In genomic region chr6:16764188-16764950, GRCh38 we compare ENCODE assay signal across 8 cellular contexts. TPM values are rescaled to one million over a fixed set of nuclear protein-coding genes. Genes with fewer than 3 reads are reported as not detected.
DNase-seq lines count a peak whose midpoint lies in the region; ATAC-seq and TF ChIP-seq lines count a peak whose summit lies in the region.

No MANE protein-coding gene starts in this region.

- H2BK15ac ChIP-seq in mesendoderm (replicated peaks; ENCODE audit: low read depth), result no peak overlapping the region

- H3K4ac ChIP-seq in mesendoderm (ENCODE audit: low read depth, low read length), result no peak overlapping the region

- H2BK120ac ChIP-seq in mesendoderm (ENCODE audit: low read depth, low read length), result no peak overlapping the region

- H3K56ac ChIP-seq in mesendoderm (ENCODE audit: low read length), result no peak overlapping the region

- H3K27ac ChIP-seq in mesendoderm (ENCODE audit: low read depth, low read length), result no peak overlapping the region
- H3K27ac ChIP-seq in body of pancreas, result no peak overlapping the region

- H3K4me2 ChIP-seq in mesendoderm (ENCODE audit: low read length), result no peak overlapping the region

- no peak overlapping the region for H3K9ac ChIP-seq in adipocyte (ENCODE audit: low read length)
- H3K9ac ChIP-seq in mesendoderm (ENCODE audit: low read length), result no peak overlapping the region

- no peak overlapping the region for H2BK5ac ChIP-seq in mesendoderm (ENCODE audit: low read length)

- WGBS in mesendoderm (ENCODE audit: extremely low coverage, insufficient coverage, low lambda C conversion rate), result no CpG with 5 or more reads among the region's 3 CpGs
- WGBS in body of pancreas, 2 donors, result 66 to 74% methylated on average over 3 of the region's 3 CpGs

- ATAC-seq in body of pancreas (no peak), GM21528 (IDR thresholded peaks at IDR 0.05; ENCODE audit: low FRiP score, unreplicated experiment) (no peak)

- H2AK5ac ChIP-seq in mesendoderm (ENCODE audit: low read length), result no peak overlapping the region

- H3K79me1 ChIP-seq in mesendoderm (ENCODE audit: low read length), result no peaks in the 10 kb centered on the region

- peak in 3 of 7 experiments; percentile 13 to 41 (median 37) for TF ChIP-seq CTCF in body of pancreas (IDR thresholded peaks at IDR 0.05)

- in situ Hi-C loops in KBM-7 (cut with MboI; ENCODE audit: low pct_unique_long_range_greater_than_20kb, low sequenced_read_pairs), result loop anchor here (25.0 kb wide), 2 partner anchors 252 to 427 kb away; no protein-coding TSS in a partner anchor

- H3K9me3 ChIP-seq in adipocyte (ENCODE audit: control insufficient read depth, low read length), result no peaks in the 10 kb centered on the region
- no peaks in the 10 kb centered on the region for H3K9me3 ChIP-seq in body of pancreas

- no peak overlapping the region for H4K5ac ChIP-seq in mesendoderm (ENCODE audit: low read length)

- no peak overlapping the region for H3K23ac ChIP-seq in mesendoderm (ENCODE audit: low read length)

- DNase-seq in COLO829 (ENCODE audit: low spot score) (peak; percentile 54), KBM-7 (peak; percentile 44), adipocyte (ENCODE audit: low read depth) (peak; percentile 80), mesendoderm (peak; percentile 33), OCI-M2 (lab: John Stamatoyannopoulos, UW; ENCODE audit: unreplicated experiment) (no peak), iPS-NIHi11 (ENCODE audit: low spot score) (no peak), body of pancreas (no peak)

- H3K18ac ChIP-seq in mesendoderm (ENCODE audit: low read length), result no peak overlapping the region

- H3K4me3 ChIP-seq in adipocyte (ENCODE audit: low read length) (no peak overlapping the region), mesendoderm (ENCODE audit: low read length) (no peak overlapping the region), body of pancreas (no peak overlapping the region)

- TF ChIP-seq POLR2A in body of pancreas (IDR thresholded peaks at IDR 0.05), result no peak

- H3K79me2 ChIP-seq in mesendoderm (ENCODE audit: control insufficient read depth, insufficient read depth, low read length), result no peaks in the 10 kb centered on the region

- H4K8ac ChIP-seq in mesendoderm (ENCODE audit: low read depth, low read length), result no peak overlapping the region

- H3K36me3 ChIP-seq in adipocyte (ENCODE audit: control insufficient read depth, insufficient read depth, low read length, severe bottlenecking) (no peaks in the 10 kb centered on the region), mesendoderm (ENCODE audit: control insufficient read depth, insufficient read depth, low read length) (no peaks in the 10 kb centered on the region), body of pancreas (replicated peaks in 1 of 2; ENCODE audit: insufficient read depth in 1 of 2, low read depth in 2 of 2) (no peaks in the 10 kb centered on the region)

- H3K4me1 ChIP-seq in adipocyte (ENCODE audit: control insufficient read depth, insufficient read depth, low read length) (peaks cover 49% of the 10 kb centered on the region), mesendoderm (ENCODE audit: control insufficient read depth, low read depth, low read length) (peaks cover 5% of the 10 kb centered on the region), body of pancreas (peaks cover 12% of the 10 kb centered on the region)

- H3K27me3 ChIP-seq in adipocyte (replicated peaks; ENCODE audit: control insufficient read depth, insufficient read depth, low read length) (no peaks in the 10 kb centered on the region), mesendoderm (ENCODE audit: insufficient read depth, low read length, poor library complexity) (no peaks in the 10 kb centered on the region), body of pancreas (no peaks in the 10 kb centered on the region)

- intact Hi-C loops in body of pancreas (cut with DNase I), result no loop called here

RNA-seq across cellular contexts. Expression of gene ATXN1, which starts 3.1 kb away (rescaled TPM):
- polyA plus RNA-seq in mesendoderm (2013, experiment 1 of 2), result 3.7 TPM
- polyA plus RNA-seq in mesendoderm (2013, experiment 2 of 2), result 3.7 TPM
- 10 to 100 TPM; 24.6 to 24.7 TPM for total RNA-seq in body of pancreas

Comparison
In these comparisons a context has a peak if more than half of its experiments do, and no peak if none do; other contexts are left out.
1. DNase-seq: peak in COLO829 (single experiment), KBM-7 (single experiment), adipocyte (single experiment) and mesendoderm (single experiment); none in OCI-M2 (single experiment), iPS-NIHi11 (single experiment) and body of pancreas (0 of 4).